In the genomic region with DNA sequence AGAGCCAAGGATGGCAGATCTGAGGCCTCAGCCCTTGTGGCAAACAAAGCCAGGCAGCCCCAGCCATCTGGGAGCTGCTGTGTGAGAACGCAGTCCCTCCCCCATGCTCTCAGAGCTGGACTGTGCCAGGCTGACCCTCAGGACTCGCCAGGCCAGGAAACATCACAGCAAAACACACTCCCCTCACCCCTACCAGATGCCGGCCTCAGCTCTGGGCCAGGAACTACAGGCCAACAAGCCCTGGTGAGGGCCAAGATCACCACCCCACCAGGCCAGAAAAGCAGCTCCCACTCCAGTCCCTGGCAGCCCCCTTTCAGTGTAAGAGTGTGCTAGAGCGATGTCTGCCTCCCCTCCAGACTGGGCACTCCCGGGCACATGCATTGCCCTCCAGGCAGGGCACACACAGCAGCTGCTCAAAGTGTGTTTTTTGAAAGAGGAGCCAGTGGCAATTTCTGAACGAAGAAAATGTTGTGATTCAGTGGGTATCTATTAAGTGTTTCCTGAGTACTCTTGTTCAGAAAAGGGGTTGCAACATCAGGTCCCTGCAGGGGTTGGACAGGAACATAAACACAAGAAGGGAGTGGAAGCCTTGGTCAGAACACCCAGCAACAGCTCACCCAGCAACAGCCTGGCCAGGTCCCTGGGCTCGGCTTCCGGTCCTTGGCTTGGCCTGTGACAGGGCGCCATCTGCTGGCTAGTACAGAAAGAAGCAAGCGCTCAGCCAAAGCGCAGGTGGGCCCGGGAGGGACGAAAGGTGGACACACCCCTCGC, we compare ENCODE assay signal across 1 cellular context.
TF ChIP-seq lines count a peak whose summit lies in the region.

No MANE protein-coding gene starts in this region.

TF ChIP-seq in HepG2, 621 proteins besides CTCF, POLR2A, EP300 and RAD21 (continues in another document):
- TF ChIP-seq, protein P1, sequence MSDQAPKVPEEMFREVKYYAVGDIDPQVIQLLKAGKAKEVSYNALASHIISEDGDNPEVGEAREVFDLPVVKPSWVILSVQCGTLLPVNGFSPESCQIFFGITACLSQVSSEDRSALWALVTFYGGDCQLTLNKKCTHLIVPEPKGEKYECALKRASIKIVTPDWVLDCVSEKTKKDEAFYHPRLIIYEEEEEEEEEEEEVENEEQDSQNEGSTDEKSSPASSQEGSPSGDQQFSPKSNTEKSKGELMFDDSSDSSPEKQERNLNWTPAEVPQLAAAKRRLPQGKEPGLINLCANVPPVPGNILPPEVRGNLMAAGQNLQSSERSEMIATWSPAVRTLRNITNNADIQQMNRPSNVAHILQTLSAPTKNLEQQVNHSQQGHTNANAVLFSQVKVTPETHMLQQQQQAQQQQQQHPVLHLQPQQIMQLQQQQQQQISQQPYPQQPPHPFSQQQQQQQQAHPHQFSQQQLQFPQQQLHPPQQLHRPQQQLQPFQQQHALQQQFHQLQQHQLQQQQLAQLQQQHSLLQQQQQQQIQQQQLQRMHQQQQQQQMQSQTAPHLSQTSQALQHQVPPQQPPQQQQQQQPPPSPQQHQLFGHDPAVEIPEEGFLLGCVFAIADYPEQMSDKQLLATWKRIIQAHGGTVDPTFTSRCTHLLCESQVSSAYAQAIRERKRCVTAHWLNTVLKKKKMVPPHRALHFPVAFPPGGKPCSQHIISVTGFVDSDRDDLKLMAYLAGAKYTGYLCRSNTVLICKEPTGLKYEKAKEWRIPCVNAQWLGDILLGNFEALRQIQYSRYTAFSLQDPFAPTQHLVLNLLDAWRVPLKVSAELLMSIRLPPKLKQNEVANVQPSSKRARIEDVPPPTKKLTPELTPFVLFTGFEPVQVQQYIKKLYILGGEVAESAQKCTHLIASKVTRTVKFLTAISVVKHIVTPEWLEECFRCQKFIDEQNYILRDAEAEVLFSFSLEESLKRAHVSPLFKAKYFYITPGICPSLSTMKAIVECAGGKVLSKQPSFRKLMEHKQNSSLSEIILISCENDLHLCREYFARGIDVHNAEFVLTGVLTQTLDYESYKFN (CRISPR knock-in tag; conservative IDR thresholded peaks at IDR 0.05): peak; percentile 65; the same call in 1 of the 2 replicates
- TF ChIP-seq ZNF713 (CRISPR knock-in tag; IDR thresholded peaks at IDR 0.05): no peak
- TF ChIP-seq MIXL1 (CRISPR knock-in tag; IDR thresholded peaks at IDR 0.05): peak; percentile 69
- no peak for TF ChIP-seq SNAI1 (CRISPR knock-in tag; IDR thresholded peaks at IDR 0.05; ENCODE audit: borderline replicate concordance)
- TF ChIP-seq, protein P2, sequence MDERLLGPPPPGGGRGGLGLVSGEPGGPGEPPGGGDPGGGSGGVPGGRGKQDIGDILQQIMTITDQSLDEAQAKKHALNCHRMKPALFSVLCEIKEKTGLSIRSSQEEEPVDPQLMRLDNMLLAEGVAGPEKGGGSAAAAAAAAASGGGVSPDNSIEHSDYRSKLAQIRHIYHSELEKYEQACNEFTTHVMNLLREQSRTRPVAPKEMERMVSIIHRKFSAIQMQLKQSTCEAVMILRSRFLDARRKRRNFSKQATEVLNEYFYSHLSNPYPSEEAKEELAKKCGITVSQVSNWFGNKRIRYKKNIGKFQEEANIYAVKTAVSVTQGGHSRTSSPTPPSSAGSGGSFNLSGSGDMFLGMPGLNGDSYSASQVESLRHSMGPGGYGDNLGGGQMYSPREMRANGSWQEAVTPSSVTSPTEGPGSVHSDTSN (CRISPR knock-in tag; IDR thresholded peaks at IDR 0.05): no peak
- TF ChIP-seq ELF3 (CRISPR knock-in tag; IDR thresholded peaks at IDR 0.05): peak; percentile 78
- no peak for TF ChIP-seq ARNTL (CRISPR knock-in tag; IDR thresholded peaks at IDR 0.05)
- peak; percentile 96 for TF ChIP-seq RFX5 (IDR thresholded peaks at IDR 0.05; ENCODE audit: low read depth, low read length)
- TF ChIP-seq MATR3 (CRISPR knock-in tag; IDR thresholded peaks at IDR 0.05): no peak
- 0 out of 2 replicates have a peak, but pooled peaks have one; percentile 58 for TF ChIP-seq ZSCAN29 (CRISPR knock-in tag; conservative IDR thresholded peaks at IDR 0.05)
- TF ChIP-seq ZNF672 (CRISPR knock-in tag; IDR thresholded peaks at IDR 0.05): no peak
- TF ChIP-seq SIX1 (CRISPR knock-in tag; IDR thresholded peaks at IDR 0.05; ENCODE audit: borderline replicate concordance): no peak
- TF ChIP-seq ZFP1 (CRISPR knock-in tag; IDR thresholded peaks at IDR 0.05): no peak
- TF ChIP-seq, protein P3, sequence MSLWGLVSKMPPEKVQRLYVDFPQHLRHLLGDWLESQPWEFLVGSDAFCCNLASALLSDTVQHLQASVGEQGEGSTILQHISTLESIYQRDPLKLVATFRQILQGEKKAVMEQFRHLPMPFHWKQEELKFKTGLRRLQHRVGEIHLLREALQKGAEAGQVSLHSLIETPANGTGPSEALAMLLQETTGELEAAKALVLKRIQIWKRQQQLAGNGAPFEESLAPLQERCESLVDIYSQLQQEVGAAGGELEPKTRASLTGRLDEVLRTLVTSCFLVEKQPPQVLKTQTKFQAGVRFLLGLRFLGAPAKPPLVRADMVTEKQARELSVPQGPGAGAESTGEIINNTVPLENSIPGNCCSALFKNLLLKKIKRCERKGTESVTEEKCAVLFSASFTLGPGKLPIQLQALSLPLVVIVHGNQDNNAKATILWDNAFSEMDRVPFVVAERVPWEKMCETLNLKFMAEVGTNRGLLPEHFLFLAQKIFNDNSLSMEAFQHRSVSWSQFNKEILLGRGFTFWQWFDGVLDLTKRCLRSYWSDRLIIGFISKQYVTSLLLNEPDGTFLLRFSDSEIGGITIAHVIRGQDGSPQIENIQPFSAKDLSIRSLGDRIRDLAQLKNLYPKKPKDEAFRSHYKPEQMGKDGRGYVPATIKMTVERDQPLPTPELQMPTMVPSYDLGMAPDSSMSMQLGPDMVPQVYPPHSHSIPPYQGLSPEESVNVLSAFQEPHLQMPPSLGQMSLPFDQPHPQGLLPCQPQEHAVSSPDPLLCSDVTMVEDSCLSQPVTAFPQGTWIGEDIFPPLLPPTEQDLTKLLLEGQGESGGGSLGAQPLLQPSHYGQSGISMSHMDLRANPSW (CRISPR knock-in tag; IDR thresholded peaks at IDR 0.05; ENCODE audit: borderline replicate concordance): no peak
- TF ChIP-seq, protein P4, sequence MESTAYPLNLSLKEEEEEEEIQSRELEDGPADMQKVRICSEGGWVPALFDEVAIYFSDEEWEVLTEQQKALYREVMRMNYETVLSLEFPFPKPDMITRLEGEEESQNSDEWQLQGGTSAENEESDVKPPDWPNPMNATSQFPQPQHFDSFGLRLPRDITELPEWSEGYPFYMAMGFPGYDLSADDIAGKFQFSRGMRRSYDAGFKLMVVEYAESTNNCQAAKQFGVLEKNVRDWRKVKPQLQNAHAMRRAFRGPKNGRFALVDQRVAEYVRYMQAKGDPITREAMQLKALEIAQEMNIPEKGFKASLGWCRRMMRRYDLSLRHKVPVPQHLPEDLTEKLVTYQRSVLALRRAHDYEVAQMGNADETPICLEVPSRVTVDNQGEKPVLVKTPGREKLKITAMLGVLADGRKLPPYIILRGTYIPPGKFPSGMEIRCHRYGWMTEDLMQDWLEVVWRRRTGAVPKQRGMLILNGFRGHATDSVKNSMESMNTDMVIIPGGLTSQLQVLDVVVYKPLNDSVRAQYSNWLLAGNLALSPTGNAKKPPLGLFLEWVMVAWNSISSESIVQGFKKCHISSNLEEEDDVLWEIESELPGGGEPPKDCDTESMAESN (CRISPR knock-in tag; conservative IDR thresholded peaks at IDR 0.05): 0 out of 2 replicates have a peak, but pooled peaks have one; percentile 31
- TF ChIP-seq TARDBP (CRISPR knock-in tag; IDR thresholded peaks at IDR 0.05): peak; percentile 72; the same call in 1 of the 2 replicates
- TF ChIP-seq GZF1 (CRISPR knock-in tag; IDR thresholded peaks at IDR 0.05): no peak
- TF ChIP-seq SMC3 (IDR thresholded peaks at IDR 0.05; ENCODE audit: low read length): peak; percentile 83
- TF ChIP-seq, protein P5, sequence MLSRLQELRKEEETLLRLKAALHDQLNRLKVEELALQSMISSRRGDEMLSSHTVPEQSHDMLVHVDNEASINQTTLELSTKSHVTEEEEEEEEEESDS (CRISPR knock-in tag; IDR thresholded peaks at IDR 0.05; ENCODE audit: borderline replicate concordance): no peak
- TF ChIP-seq TGIF2 (CRISPR knock-in tag; IDR thresholded peaks at IDR 0.05): peak; percentile 75; the same call in 1 of the 2 replicates
- TF ChIP-seq FOXP1 (IDR thresholded peaks at IDR 0.05): no peak
- TF ChIP-seq FOXP1 (CRISPR knock-in tag; IDR thresholded peaks at IDR 0.05): no peak; the same call in 1 of the 2 replicates
- no peak for TF ChIP-seq FOXA1 (IDR thresholded peaks at IDR 0.05)
- TF ChIP-seq FOXA1 (CRISPR knock-in tag; IDR thresholded peaks at IDR 0.05): peak; percentile 32; the same call in 1 of the 2 replicates
- TF ChIP-seq, protein P6, sequence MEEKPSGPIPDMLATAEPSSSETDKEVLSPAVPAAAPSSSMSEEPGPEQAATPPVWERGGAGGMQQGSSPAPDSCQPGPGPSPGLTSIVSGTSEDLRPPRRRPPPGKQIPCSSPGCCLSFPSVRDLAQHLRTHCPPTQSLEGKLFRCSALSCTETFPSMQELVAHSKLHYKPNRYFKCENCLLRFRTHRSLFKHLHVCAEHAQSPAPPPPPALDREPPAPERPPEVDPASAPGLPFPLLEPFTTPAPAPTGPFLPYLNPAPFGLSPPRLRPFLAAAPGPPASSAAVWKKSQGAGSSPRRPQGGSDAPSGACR (CRISPR knock-in tag; IDR thresholded peaks at IDR 0.05): no peak
- peak; percentile 49; the same call in 1 of the 2 replicates for TF ChIP-seq ZNF124 (CRISPR knock-in tag; IDR thresholded peaks at IDR 0.05)
- TF ChIP-seq THAP11 (CRISPR knock-in tag; IDR thresholded peaks at IDR 0.05): peak; percentile 59; the same call in 1 of the 2 replicates
- peak; percentile 68; the same call in 2 of the 3 replicates for TF ChIP-seq MXI1 (IDR thresholded peaks at IDR 0.05; ENCODE audit: borderline replicate concordance, low read depth, low read length)
- TF ChIP-seq RFXAP (CRISPR knock-in tag; IDR thresholded peaks at IDR 0.05; ENCODE audit: borderline replicate concordance): peak; percentile 99
- no peak for TF ChIP-seq KDM1A (CRISPR knock-in tag; IDR thresholded peaks at IDR 0.05)
- no peak for TF ChIP-seq MAZ (IDR thresholded peaks at IDR 0.05; ENCODE audit: borderline replicate concordance, low read depth, low read length)
- TF ChIP-seq MAZ (CRISPR knock-in tag; IDR thresholded peaks at IDR 0.05; ENCODE audit: low read depth): peak; percentile 73; the same call in 1 of the 2 replicates
- TF ChIP-seq SATB2 (CRISPR knock-in tag; IDR thresholded peaks at IDR 0.05): no peak
- TF ChIP-seq ZKSCAN1 (IDR thresholded peaks at IDR 0.05; ENCODE audit: low read length): no peak
- TF ChIP-seq, protein P7, sequence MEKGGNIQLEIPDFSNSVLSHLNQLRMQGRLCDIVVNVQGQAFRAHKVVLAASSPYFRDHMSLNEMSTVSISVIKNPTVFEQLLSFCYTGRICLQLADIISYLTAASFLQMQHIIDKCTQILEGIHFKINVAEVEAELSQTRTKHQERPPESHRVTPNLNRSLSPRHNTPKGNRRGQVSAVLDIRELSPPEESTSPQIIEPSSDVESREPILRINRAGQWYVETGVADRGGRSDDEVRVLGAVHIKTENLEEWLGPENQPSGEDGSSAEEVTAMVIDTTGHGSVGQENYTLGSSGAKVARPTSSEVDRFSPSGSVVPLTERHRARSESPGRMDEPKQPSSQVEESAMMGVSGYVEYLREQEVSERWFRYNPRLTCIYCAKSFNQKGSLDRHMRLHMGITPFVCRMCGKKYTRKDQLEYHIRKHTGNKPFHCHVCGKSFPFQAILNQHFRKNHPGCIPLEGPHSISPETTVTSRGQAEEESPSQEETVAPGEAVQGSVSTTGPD (CRISPR knock-in tag; IDR thresholded peaks at IDR 0.05): no peak
- TF ChIP-seq, protein P8, sequence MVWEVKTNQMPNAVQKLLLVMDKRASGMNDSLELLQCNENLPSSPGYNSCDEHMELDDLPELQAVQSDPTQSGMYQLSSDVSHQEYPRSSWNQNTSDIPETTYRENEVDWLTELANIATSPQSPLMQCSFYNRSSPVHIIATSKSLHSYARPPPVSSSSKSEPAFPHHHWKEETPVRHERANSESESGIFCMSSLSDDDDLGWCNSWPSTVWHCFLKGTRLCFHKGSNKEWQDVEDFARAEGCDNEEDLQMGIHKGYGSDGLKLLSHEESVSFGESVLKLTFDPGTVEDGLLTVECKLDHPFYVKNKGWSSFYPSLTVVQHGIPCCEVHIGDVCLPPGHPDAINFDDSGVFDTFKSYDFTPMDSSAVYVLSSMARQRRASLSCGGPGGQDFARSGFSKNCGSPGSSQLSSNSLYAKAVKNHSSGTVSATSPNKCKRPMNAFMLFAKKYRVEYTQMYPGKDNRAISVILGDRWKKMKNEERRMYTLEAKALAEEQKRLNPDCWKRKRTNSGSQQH (CRISPR knock-in tag; IDR thresholded peaks at IDR 0.05; ENCODE audit: low read depth): peak; percentile 84; the same call in 1 of the 2 replicates
- no peak for TF ChIP-seq ZNF329 (CRISPR knock-in tag; IDR thresholded peaks at IDR 0.05; ENCODE audit: low read depth)
- TF ChIP-seq ZSCAN21 (CRISPR knock-in tag; IDR thresholded peaks at IDR 0.05; ENCODE audit: borderline replicate concordance): peak; percentile 73; the same call in 1 of the 2 replicates
- no peak for TF ChIP-seq EZH2 (conservative IDR thresholded peaks at IDR 0.05; ENCODE audit: low read depth, low read length)
- TF ChIP-seq, protein P9, sequence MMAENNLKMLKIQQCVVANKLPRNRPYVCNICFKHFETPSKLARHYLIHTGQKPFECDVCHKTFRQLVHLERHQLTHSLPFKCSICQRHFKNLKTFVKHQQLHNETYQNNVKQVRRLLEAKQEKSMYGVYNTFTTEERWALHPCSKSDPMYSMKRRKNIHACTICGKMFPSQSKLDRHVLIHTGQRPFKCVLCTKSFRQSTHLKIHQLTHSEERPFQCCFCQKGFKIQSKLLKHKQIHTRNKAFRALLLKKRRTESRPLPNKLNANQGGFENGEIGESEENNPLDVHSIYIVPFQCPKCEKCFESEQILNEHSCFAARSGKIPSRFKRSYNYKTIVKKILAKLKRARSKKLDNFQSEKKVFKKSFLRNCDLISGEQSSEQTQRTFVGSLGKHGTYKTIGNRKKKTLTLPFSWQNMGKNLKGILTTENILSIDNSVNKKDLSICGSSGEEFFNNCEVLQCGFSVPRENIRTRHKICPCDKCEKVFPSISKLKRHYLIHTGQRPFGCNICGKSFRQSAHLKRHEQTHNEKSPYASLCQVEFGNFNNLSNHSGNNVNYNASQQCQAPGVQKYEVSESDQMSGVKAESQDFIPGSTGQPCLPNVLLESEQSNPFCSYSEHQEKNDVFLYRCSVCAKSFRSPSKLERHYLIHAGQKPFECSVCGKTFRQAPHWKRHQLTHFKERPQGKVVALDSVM (CRISPR knock-in tag; IDR thresholded peaks at IDR 0.05): no peak
- no peak for TF ChIP-seq ZNF776 (CRISPR knock-in tag; IDR thresholded peaks at IDR 0.05)
- TF ChIP-seq ZNF451 (CRISPR knock-in tag; IDR thresholded peaks at IDR 0.05): no peak; the same call in none of the 2 replicates
- TF ChIP-seq, protein P10, sequence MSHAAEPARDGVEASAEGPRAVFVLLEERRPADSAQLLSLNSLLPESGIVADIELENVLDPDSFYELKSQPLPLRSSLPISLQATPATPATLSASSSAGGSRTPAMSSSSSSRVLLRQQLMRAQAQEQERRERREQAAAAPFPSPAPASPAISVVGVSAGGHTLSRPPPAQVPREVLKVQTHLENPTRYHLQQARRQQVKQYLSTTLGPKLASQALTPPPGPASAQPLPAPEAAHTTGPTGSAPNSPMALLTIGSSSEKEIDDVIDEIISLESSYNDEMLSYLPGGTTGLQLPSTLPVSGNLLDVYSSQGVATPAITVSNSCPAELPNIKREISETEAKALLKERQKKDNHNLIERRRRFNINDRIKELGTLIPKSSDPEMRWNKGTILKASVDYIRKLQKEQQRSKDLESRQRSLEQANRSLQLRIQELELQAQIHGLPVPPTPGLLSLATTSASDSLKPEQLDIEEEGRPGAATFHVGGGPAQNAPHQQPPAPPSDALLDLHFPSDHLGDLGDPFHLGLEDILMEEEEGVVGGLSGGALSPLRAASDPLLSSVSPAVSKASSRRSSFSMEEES (CRISPR knock-in tag; IDR thresholded peaks at IDR 0.05): no peak
- 0 out of 2 replicates have a peak, but pooled peaks have one; percentile 31 for TF ChIP-seq ZNF317 (CRISPR knock-in tag; IDR thresholded peaks at IDR 0.05)
- TF ChIP-seq SP2 (CRISPR knock-in tag; IDR thresholded peaks at IDR 0.05): no peak
- no peak for TF ChIP-seq KDM6A (CRISPR knock-in tag; IDR thresholded peaks at IDR 0.05; ENCODE audit: low read depth)
